Comparison of ENCODE assay signal across 8 cellular contexts in genomic region chr2:87076253-87077027, GRCh38. TPM values are rescaled to one million over a fixed set of nuclear protein-coding genes. Genes with fewer than 3 reads are reported as not detected.
DNase-seq lines count a peak whose midpoint lies in the region; ATAC-seq and TF ChIP-seq lines count a peak whose summit lies in the region.
"Not testable (repeated sequence)": the region's sequence is repeated elsewhere in the genome, so short reads cannot be mapped to it uniquely, and the experiment has no call there.

No MANE protein-coding gene starts in this region.

- peak overlapping the region; percentile 93 for H3K4me3 Mint-ChIP-seq in progenitor cell of endocrine pancreas (ENCODE audit: low read depth)

- H3K9me3 Mint-ChIP-seq in progenitor cell of endocrine pancreas (ENCODE audit: low read depth), result not testable (repeated sequence)

- H3K36me3 Mint-ChIP-seq in progenitor cell of endocrine pancreas (ENCODE audit: insufficient read depth), result not testable (repeated sequence)

- peak overlapping the region; percentile 69 for H3K27ac ChIP-seq in mammary epithelial cell (ENCODE audit: insufficient read depth, low read depth, low read length)
- H3K27ac ChIP-seq in hepatocyte, result peak overlapping the region; percentile 98

- not testable (repeated sequence) for H3K9me2 ChIP-seq in hepatocyte (replicated peaks; ENCODE audit: insufficient read depth)

- DNase-seq in GM03348 (ENCODE audit: low spot score) (peak; percentile 83), HT1080 (ENCODE audit: low read depth) (peak; percentile 81), mammary epithelial cell (peak; percentile 87), hepatocyte (ENCODE audit: low spot score) (peak; percentile 91), progenitor cell of endocrine pancreas (ENCODE audit: low spot score, unreplicated experiment) (peak; percentile 86), superior temporal gyrus (ENCODE audit: extremely low spot score) (peak; percentile 75)
- peak; percentile 73 to 84 for DNase-seq in activated CD4-positive, alpha-beta T cell treated with anti-CD3 and anti-CD28 coated beads for 24 hours (ENCODE audit: low read depth in 2 of 2)

- H3K36me3 ChIP-seq in mammary epithelial cell (ENCODE audit: insufficient read depth, low read length); hepatocyte (replicated peaks; ENCODE audit: insufficient read depth, low read depth): not testable (repeated sequence)

- not testable (repeated sequence) for H3K4me1 ChIP-seq in mammary epithelial cell (ENCODE audit: insufficient read depth, low read length); hepatocyte (ENCODE audit: insufficient read depth)

- CTCF ChIA-PET in mammary epithelial cell (lab: Charles Lee; ENCODE audit: low non-redundant PET), result not testable (repeated sequence)

- peak; percentile 90 for ATAC-seq in GM21737 (IDR thresholded peaks at IDR 0.05; ENCODE audit: unreplicated experiment)

- in situ Hi-C loops in mammary epithelial cell (cut with MboI; ENCODE audit: low sequenced_read_pairs in 2 of 2), result not testable (repeated sequence)

- H3K27me3 ChIP-seq in mammary epithelial cell (ENCODE audit: insufficient read depth, low read length); hepatocyte: not testable (repeated sequence)

- peak overlapping the region; percentile 91 for H2AFZ ChIP-seq in mammary epithelial cell (ENCODE audit: low read depth, low read length)
- H2AFZ ChIP-seq in hepatocyte, result peak overlapping the region; percentile 82

- H4K20me1 ChIP-seq in mammary epithelial cell (ENCODE audit: insufficient read depth, low read length); hepatocyte (ENCODE audit: insufficient read depth, poor library complexity, severe bottlenecking): not testable (repeated sequence)

- H3K4me2 ChIP-seq in mammary epithelial cell (ENCODE audit: insufficient read depth, low read depth, low read length) (peak overlapping the region; percentile 60), hepatocyte (peak overlapping the region; percentile 78)

- peaks cover 20% of the 10 kb centered on the region for H3K79me2 ChIP-seq in mammary epithelial cell (ENCODE audit: insufficient read depth, low read length)
- H3K79me2 ChIP-seq in hepatocyte, result not testable (repeated sequence)

- intact Hi-C loops in mammary epithelial cell (cut with micrococcal nuclease), result not testable (repeated sequence)

- H3K4me3 ChIP-seq in mammary epithelial cell (replicated peaks in 1 of 3; ENCODE audit: insufficient read depth in 1 of 3, low read depth in 2 of 3, low read length in 3 of 3) (peak overlapping the region; percentile 42 to 61 (median 60)), hepatocyte (peak overlapping the region; percentile 65)

- peak overlapping the region; percentile 40 for H3K9ac ChIP-seq in mammary epithelial cell (ENCODE audit: insufficient read depth, low read length)

- WGBS in mammary epithelial cell (ENCODE audit: low coverage, missing lambda C conversion rate), result 0% methylated on average over 4 of the region's 76 CpGs
- under 1% methylated on average over 34 of the region's 76 CpGs for WGBS in hepatocyte (ENCODE audit: low lambda C conversion rate, missing lambda C conversion rate)

- H3K4me1 Mint-ChIP-seq in progenitor cell of endocrine pancreas (ENCODE audit: low read depth), result not testable (repeated sequence)

- not testable (repeated sequence) for H3K9me3 ChIP-seq in mammary epithelial cell (replicated peaks; ENCODE audit: insufficient read depth, low read length); hepatocyte (ENCODE audit: low read depth)

- TF ChIP-seq CTCF in mammary epithelial cell (conservative IDR thresholded peaks at IDR 0.05 in 1 of 2, IDR thresholded peaks at IDR 0.05 in 1 of 2; ENCODE audit: extremely low read depth in 1 of 2, insufficient read depth in 1 of 2, low read depth in 1 of 2, low read length in 2 of 2); hepatocyte (IDR thresholded peaks at IDR 0.05; ENCODE audit: poor library complexity); progenitor cell of endocrine pancreas (IDR thresholded peaks at IDR 0.05; ENCODE audit: unreplicated experiment): not testable (repeated sequence)

- not testable (repeated sequence) for H3K27me3 Mint-ChIP-seq in progenitor cell of endocrine pancreas

- not testable (repeated sequence) for BruUV-seq in mammary epithelial cell (replicated peaks; lab: Mats Ljungman, UMichigan)

- dilution Hi-C loops in mammary epithelial cell (cut with HindIII; ENCODE audit: low sequenced_read_pairs), result not testable (repeated sequence)

- H3K27ac Mint-ChIP-seq in progenitor cell of endocrine pancreas, result peak overlapping the region; percentile 99

RNA-seq across cellular contexts. Expression of gene PLGLB1, which starts 54.8 kb away (rescaled TPM):
- total RNA-seq in HT1080 (2014; rRNA removed; shearing (Covaris generic)), result 0.17 TPM in 1 of 2 replicates, not detected in the other
- 0.22 TPM in 1 of 2 replicates, not detected in the other for polyA plus RNA-seq in HT1080 (2015; cell fraction: cytosol; rRNA removed)
- 0.24 and 1.6 TPM in 2 replicates for polyA plus RNA-seq in HT1080 (2015; cell fraction: nucleus; rRNA removed)
- total RNA-seq in mammary epithelial cell, result 1 to 10 TPM in 1 of 2 donors, under 1 TPM in 1; 0.85 to 1.7 TPM
- polyA plus RNA-seq in mammary epithelial cell, result 0.12 TPM
- not detected for polyA minus RNA-seq in mammary epithelial cell
- 4.4 and 6.6 TPM in 2 replicates for total RNA-seq in hepatocyte
- polyA plus RNA-seq in hepatocyte, result 7.4 and 9.8 TPM in 2 replicates
- total RNA-seq in progenitor cell of endocrine pancreas, result 6.9 and 8.6 TPM in 2 replicates

Comparison
In these comparisons a context has a peak if more than half of its experiments do, and no peak if none do; other contexts are left out.
1. Peak in every context shown above with its lines: DNase-seq, ATAC-seq, H3K4me3 ChIP-seq and H3K27ac ChIP-seq.